8 cellular contexts compared by ENCODE assay signal in the genomic region with DNA sequence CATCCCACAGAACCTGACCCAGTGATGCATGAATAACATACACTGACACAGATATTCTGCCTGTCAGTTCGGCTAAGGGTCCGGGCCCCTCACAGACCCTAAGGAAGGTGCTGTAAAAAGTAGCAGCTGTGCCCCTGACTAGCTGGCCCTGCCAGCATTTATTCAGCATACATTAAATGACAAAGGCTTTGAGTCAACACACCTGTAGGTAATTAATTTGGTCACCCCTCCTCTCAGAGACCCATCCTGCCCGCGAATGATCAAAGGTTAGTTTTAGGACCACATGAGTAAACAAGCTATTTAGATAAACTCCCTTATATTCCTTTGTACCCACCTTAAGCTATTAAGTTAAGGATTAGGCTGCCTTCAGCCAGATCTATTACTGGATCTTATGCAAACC.
"Had no signal": no experiment of that assay in that cellular context is flagged by ENCODE, and none has a peak within 500 bp of the region (broad histone marks: within the 10 kb centered on the region; RNA-seq: fewer than 3 reads in every experiment).

No MANE protein-coding gene starts in this region.

- DNase-seq: GOT3, H9, HCEC 1CT, IMR-90, KG1 had no signal

- FAIRE-seq: H54, HTR-8/SVneo, K562 had no signal

- H3K4me3 ChIP-seq: K562 had no signal

- H3K4me3 Mint-ChIP-seq: H9 had no signal

- ATAC-seq: K562 had no signal

- H3K27ac Mint-ChIP-seq: H9 had no signal
